8 cellular contexts compared by ENCODE assay signal in genomic region chr16:81204794-81205680, GRCh38. TPM values are rescaled to one million over a fixed set of nuclear protein-coding genes. Genes with fewer than 3 reads are reported as not detected.
DNase-seq lines count a peak whose midpoint lies in the region; ATAC-seq, FAIRE-seq and TF ChIP-seq lines count a peak whose summit lies in the region.

No MANE protein-coding gene starts in this region.

- H3K9me3 ChIP-seq in CD4-positive, alpha-beta T cell (ENCODE audit: control insufficient read depth, low read length): no peaks in the 10 kb centered on the region
- H3K9me3 ChIP-seq in H9 (ENCODE audit: control insufficient read depth, low read depth, low read length) (no peaks in the 10 kb centered on the region), Panc1 (ENCODE audit: control insufficient read depth, insufficient read depth, low read depth, low read length) (no peaks in the 10 kb centered on the region), K562 (replicated peaks; ENCODE audit: control insufficient read depth, insufficient read depth, low read depth, low read length) (no peaks in the 10 kb centered on the region)

- peak; percentile 97 for FAIRE-seq in K562 (lab: Jason Lieb, UNC)

- peaks cover 32% of the 10 kb centered on the region for H3K27me3 Mint-ChIP-seq in CD4-positive, alpha-beta T cell
- peaks cover 9% of the 10 kb centered on the region for H3K27me3 Mint-ChIP-seq in H9 (ENCODE audit: low read depth)

- H4K8ac ChIP-seq in H9 (replicated peaks; ENCODE audit: insufficient read length, low read depth, low read length): no peak overlapping the region

- no peak overlapping the region for H2BK5ac ChIP-seq in H9 (ENCODE audit: insufficient read length, low read length)

- peak; percentile 95 for TF ChIP-seq CTCF in CD4-positive, alpha-beta T cell (IDR thresholded peaks at IDR 0.05)
- TF ChIP-seq CTCF in H9 (conservative IDR thresholded peaks at IDR 0.05) (peak; percentile 73), Panc1 (IDR thresholded peaks at IDR 0.05) (peak; percentile 88), K562 (IDR thresholded peaks at IDR 0.05 in 2 of 3, conservative IDR thresholded peaks at IDR 0.05 in 1 of 3; ENCODE audit: insufficient read depth in 2 of 3, low read depth in 1 of 3, low read length in 3 of 3) (peak; percentile 75 to 76 (median 75))

- H3K23me2 ChIP-seq in H9 (ENCODE audit: insufficient read length, low read depth, low read length, poor library complexity, severe bottlenecking): no peaks in the 10 kb centered on the region

- H2BK120ac ChIP-seq in H9 (ENCODE audit: low read depth, low read length, poor library complexity, severe bottlenecking): no peak overlapping the region

- H3K9ac ChIP-seq in H9 (ENCODE audit: extremely low read depth, insufficient read length, low read length) (no peak overlapping the region), K562 (ENCODE audit: insufficient read depth in 1 of 2, low read depth in 2 of 2, low read length in 2 of 2) (no peak overlapping the region)

- H3K9me1 ChIP-seq in K562 (ENCODE audit: control insufficient read depth, insufficient read depth, low read length): no peaks in the 10 kb centered on the region

- H3K4me1 ChIP-seq in H9 (ENCODE audit: insufficient read depth, low read length) (no peaks in the 10 kb centered on the region), Panc1 (ENCODE audit: control insufficient read depth, insufficient read depth, low read length) (no peaks in the 10 kb centered on the region), K562 (replicated peaks in 1 of 2; ENCODE audit: control insufficient read depth in 2 of 2, insufficient read depth in 2 of 2, low read length in 2 of 2) (no peaks in the 10 kb centered on the region; a peak in 1 of 5 replicates)

- no peaks in the 10 kb centered on the region for H3K4me1 Mint-ChIP-seq in CD4-positive, alpha-beta T cell (ENCODE audit: low read depth)
- H3K4me1 Mint-ChIP-seq in H9: peaks cover 0 to 5% of the 10 kb centered on the region in 2 experiments; a peak in 1 of 4 replicates

- H3K79me2 ChIP-seq in H9 (ENCODE audit: insufficient read depth, low read length) (no peaks in the 10 kb centered on the region), K562 (ENCODE audit: control insufficient read depth, insufficient read depth, low read length) (no peaks in the 10 kb centered on the region)

- no peak overlapping the region for H3K4me3 Mint-ChIP-seq in CD4-positive, alpha-beta T cell
- H3K4me3 Mint-ChIP-seq in H9: no peak overlapping the region

- H3K23ac ChIP-seq in H9 (ENCODE audit: insufficient read length, low read depth, low read length): no peak overlapping the region

- no peak overlapping the region for H2BK20ac ChIP-seq in H9 (ENCODE audit: low read depth, low read length, poor library complexity, severe bottlenecking)

- BruUV-seq in Panc1 (replicated peaks; lab: Mats Ljungman, UMichigan) (no TSS peak), K562 (replicated peaks; lab: Mats Ljungman, UMichigan) (no TSS peak)

- no peak overlapping the region for H4K91ac ChIP-seq in H9 (ENCODE audit: insufficient read length, low read depth, low read length)

- no peak for TF ChIP-seq EP300 in K562 (IDR thresholded peaks at IDR 0.05; ENCODE audit: low read length)

- no peak overlapping the region for H2BK15ac ChIP-seq in H9 (ENCODE audit: low read depth, low read length)

- no peak overlapping the region for H3K56ac ChIP-seq in H9 (ENCODE audit: insufficient read length, low read depth, low read length)

- peak; percentile 5 to 50 (median 18) for DNase-seq in CD4-positive, alpha-beta T cell
- DNase-seq in H9: no peak
- DNase-seq in Panc1 (ENCODE audit: low read depth, low spot score): peak; percentile 30
- DNase-seq in K562 (ENCODE audit: extremely low read depth in 1 of 4, low spot score in 3 of 4): peak; percentile 52 to 65 (median 58)
- DNase-seq in iris pigment epithelial cell (ENCODE audit: low read depth): peak; percentile 66
- DNase-seq in stimulated activated CD4-positive, alpha-beta T cell treated with anti-CD3 and anti-CD28 coated beads, Interleukin-1b, Interleukin-23, amount 100 ng/mL, for 24 hours (ENCODE audit: low read depth in 4 of 4, low spot score in 1 of 4): peak; percentile 7 to 23 (median 16)

- no peak overlapping the region for H2AK5ac ChIP-seq in H9 (ENCODE audit: insufficient read length, low read length)

- H3K36me3 ChIP-seq in Panc1 (ENCODE audit: control insufficient read depth, insufficient read depth, low read length) (no peaks in the 10 kb centered on the region), K562 (ENCODE audit: control insufficient read depth, insufficient read depth, low read length) (no peaks in the 10 kb centered on the region)

- WGBS in H9 (ENCODE audit: extremely low coverage, insufficient read length, low lambda C conversion rate): no CpG with 5 or more reads among the region's 14 CpGs
- WGBS in K562 (ENCODE audit: insufficient coverage, low coverage, missing lambda C conversion rate): 5% methylated on average over 13 of the region's 14 CpGs

- POLR2A ChIA-PET in CD4-positive, alpha-beta T cell (lab: Charles Lee): interaction anchor here (0.7 to 1.0 kb wide), 2 partner anchors 186 to 533 kb away, joined by 3 read pairs; no protein-coding TSS in a partner anchor
- POLR2A ChIA-PET in Panc1 (lab: Charles Lee): interaction anchor here (0.7 kb wide), 2 partner anchors 12 to 29 kb away, joined by 5 read pairs; no protein-coding TSS in a partner anchor
- POLR2A ChIA-PET in K562 (lab: Yijun Ruan, JAX): interaction anchor here (0.5 to 1.3 kb wide), 5 partner anchors 9 to 234 kb away, joined by 3 to 8 read pairs (median 3); no protein-coding TSS in a partner anchor

- no peaks in the 10 kb centered on the region for H3K27me3 ChIP-seq in CD4-positive, alpha-beta T cell (ENCODE audit: control insufficient read depth, insufficient read depth, low read length)
- no peaks in the 10 kb centered on the region for H3K27me3 ChIP-seq in H9 (ENCODE audit: insufficient read depth, low read length)
- H3K27me3 ChIP-seq in Panc1 (ENCODE audit: control insufficient read depth, insufficient read depth, low read length): no peaks in the 10 kb centered on the region
- peaks cover 28 to 49% of the 10 kb centered on the region in 2 experiments; a peak in 4 of 5 replicates for H3K27me3 ChIP-seq in K562 (ENCODE audit: control insufficient read depth in 2 of 2, insufficient read depth in 2 of 2, low read length in 2 of 2)

- in situ Hi-C loops in Panc1 (cut with HindIII; ENCODE audit: low pct_unique_long_range_greater_than_20kb, low sequenced_read_pairs) (no loop called here), K562 (cut with MboI) (no loop called here)

- H3K27ac Mint-ChIP-seq in CD4-positive, alpha-beta T cell: no peak overlapping the region
- no peak overlapping the region for H3K27ac Mint-ChIP-seq in H9

- intact Hi-C loops in CD4-positive, alpha-beta T cell (cut with DNase I, micrococcal nuclease): loop anchor here (1.0 to 10.0 kb wide), 3 partner anchors 162 to 533 kb away; partner anchors contain the start of gene ATMIN (in 1 of the 2)
- intact Hi-C loops in Panc1 (cut with micrococcal nuclease; ENCODE audit: unreplicated experiment) (no loop called here), K562 (cut with micrococcal nuclease) (loop anchor here (5.0 to 10.0 kb wide), 3 partner anchors 280 to 532 kb away; no protein-coding TSS in a partner anchor)

- H2BK12ac ChIP-seq in H9 (ENCODE audit: insufficient read length, low read depth, low read length): no peak overlapping the region

- H3K4me3 ChIP-seq in Panc1 (ENCODE audit: low read depth in 2 of 2, low read length in 2 of 2): no peak overlapping the region
- H3K4me3 ChIP-seq in K562: no peak overlapping the region

- H3T11ph ChIP-seq in H9 (ENCODE audit: low read length): no peak overlapping the region

- TF ChIP-seq RAD21 in K562 (CRISPR knock-in tag; conservative IDR thresholded peaks at IDR 0.05 in 1 of 2, IDR thresholded peaks at IDR 0.05 in 1 of 2): peak; percentile 50 to 63

- H3K18ac ChIP-seq in H9 (ENCODE audit: insufficient read length, low read depth, low read length): no peak overlapping the region

- H3K4ac ChIP-seq in H9 (ENCODE audit: low read depth, low read length): no peak overlapping the region

- H4K20me1 ChIP-seq in H9 (ENCODE audit: control insufficient read depth, insufficient read depth, insufficient read length): no peaks in the 10 kb centered on the region
- H4K20me1 ChIP-seq in K562 (replicated peaks; ENCODE audit: control insufficient read depth, insufficient read depth, low read length): peaks cover 3% of the 10 kb centered on the region; the same call in 1 of the 2 replicates

- H3K27ac ChIP-seq in CD4-positive, alpha-beta T cell (ENCODE audit: low read depth, low read length): no peak overlapping the region
- H3K27ac ChIP-seq in H9 (ENCODE audit: insufficient read length, low read depth, low read length) (no peak overlapping the region), Panc1 (ENCODE audit: low read length) (no peak overlapping the region), K562 (ENCODE audit: extremely low read depth, low read depth, low read length) (no peak overlapping the region)

- no peaks in the 10 kb centered on the region for H3K9me3 Mint-ChIP-seq in CD4-positive, alpha-beta T cell
- H3K9me3 Mint-ChIP-seq in H9: no peaks in the 10 kb centered on the region

- H4K5ac ChIP-seq in H9 (ENCODE audit: insufficient read length, low read depth, low read length): no peak overlapping the region

- H2AFZ ChIP-seq in H9 (ENCODE audit: low read length) (no peak overlapping the region), K562 (ENCODE audit: low read depth, low read length) (no peak overlapping the region)

- no peak for ATAC-seq in CD4-positive, alpha-beta T cell (ENCODE audit: poor library complexity)
- peak; percentile 56; the same call in 1 of the 2 replicates for ATAC-seq in Panc1
- ATAC-seq in K562: peak; percentile 82
- no peak for ATAC-seq in GM21423 (IDR thresholded peaks at IDR 0.05; ENCODE audit: unreplicated experiment)
- ATAC-seq in activated CD4-positive, CD25-positive, alpha-beta regulatory T cell treated with anti-CD3 and anti-CD28 coated beads, Interleukin-2, amount 50 U/mL, for 24 hours: no peak

- CTCF ChIA-PET in CD4-positive, alpha-beta T cell (lab: Charles Lee): interaction anchor here (0.6 to 1.5 kb wide), 3 partner anchors 13 to 533 kb away, joined by 3 to 5 read pairs (median 3); no protein-coding TSS in a partner anchor
- CTCF ChIA-PET in Panc1 (lab: Charles Lee): interaction anchor here (0.7 to 1.3 kb wide), 10 partner anchors 8 to 638 kb away, joined by 3 to 7 read pairs (median 4); no protein-coding TSS in a partner anchor
- CTCF ChIA-PET in K562 (lab: Yijun Ruan, JAX; ENCODE audit: low intra/inter-chr PET ratio): no interaction called here

- H3K4me2 ChIP-seq in H9 (ENCODE audit: insufficient read depth, insufficient read length, low read length): no peak overlapping the region
- no peak overlapping the region for H3K4me2 ChIP-seq in K562 (ENCODE audit: insufficient read depth, low read length)

- no peaks in the 10 kb centered on the region for H3K79me1 ChIP-seq in H9 (ENCODE audit: insufficient read depth, low read depth, low read length, poor library complexity, severe bottlenecking)

- H3K36me3 Mint-ChIP-seq in CD4-positive, alpha-beta T cell (ENCODE audit: low read depth): no peaks in the 10 kb centered on the region
- H3K36me3 Mint-ChIP-seq in H9 (ENCODE audit: insufficient read depth in 1 of 3, low read depth in 3 of 3): no peaks in the 10 kb centered on the region

- no peak overlapping the region for H3K14ac ChIP-seq in H9 (ENCODE audit: insufficient read depth, low read length)

- TF ChIP-seq POLR2A in K562 (conservative IDR thresholded peaks at IDR 0.05): no peak

RNA-seq across cellular contexts. Expression of gene BCO1, which starts 33.5 kb away (rescaled TPM):
- not detected for total RNA-seq in CD4-positive, alpha-beta T cell
- total RNA-seq in H9 (2021) (not detected in 2 replicates), Panc1 (2021; ENCODE audit: unreplicated experiment) (not detected), K562 (2014; rRNA removed) (not detected in 2 replicates), K562 (2014; rRNA removed; fragmentation: Illumina TruSeq; extraction: Trizol) (not detected in 2 replicates), K562 (2015; rRNA removed; fragmentation: Illumina TruSeq; extraction: Trizol) (not detected in 2 replicates), K562 (2021) (not detected in 2 replicates)
- not detected for polyA plus RNA-seq in Panc1 (2012; ENCODE audit: insufficient read length)
- total RNA-seq in K562 (2011; cell fraction: chromatin; rRNA removed; ENCODE audit: low replicate concordance): not detected in 2 replicates
- total RNA-seq in K562 (2011; cell fraction: nucleolus; rRNA removed): not detected in 2 replicates
- total RNA-seq in K562 (2011; cell fraction: nucleoplasm; rRNA removed): not detected in 2 replicates
- polyA plus RNA-seq in K562 (2011; rRNA removed) (not detected in 2 replicates), K562 (2014; fragmentation: Illumina TruSeq; extraction: Trizol) (not detected in 2 replicates), K562 (2014; fragmentation: Nextera tagmentation; extraction: Ambion mirVana) (not detected), K562 (2014; rRNA removed) (not detected in 2 replicates)
- not detected in 2 replicates for polyA plus RNA-seq in K562 (2011; cell fraction: cytosol; rRNA removed)
- not detected in 2 replicates for polyA plus RNA-seq in K562 (2011; cell fraction: nucleus; rRNA removed)
- polyA plus RNA-seq in K562 (2012): not detected in 2 replicates
- not detected in 2 replicates for polyA minus RNA-seq in K562 (2011; rRNA and poly(A)+ RNA removed)
- polyA minus RNA-seq in K562 (2011; cell fraction: cytosol; rRNA and poly(A)+ RNA removed): not detected in 2 replicates
- polyA minus RNA-seq in K562 (2011; cell fraction: nucleus; rRNA and poly(A)+ RNA removed): not detected in 2 replicates

Comparison
In these comparisons a context has a peak if more than half of its experiments do, and no peak if none do; other contexts are left out.
1. ATAC-seq: peak in Panc1 (single experiment) and K562 (single experiment); none in CD4-positive, alpha-beta T cell (single experiment), GM21423 (single experiment) and activated CD4-positive, CD25-positive, alpha-beta regulatory T cell treated with anti-CD3 and anti-CD28 coated beads, Interleukin-2, amount 50 U/mL, for 24 hours (0 of 2).
2. Peak in every context shown above with its lines, with median percentiles within 50 percentile points of each other: CTCF ChIP-seq.